ENCODE assay signal across 16 cellular contexts in genomic region chr4:83237591-83237990, GRCh38.
"Had no signal": no experiment of that assay in that cellular context is flagged by ENCODE, and none has a peak within 500 bp of the region (broad histone marks: within the 10 kb centered on the region; RNA-seq: fewer than 3 reads in every experiment).

No MANE protein-coding gene starts in this region.

- H3K9me3 ChIP-seq: gastrocnemius medialis, heart left ventricle, right lobe of liver, suprapubic skin had no signal

- H3K27me3 ChIP-seq: cardiac muscle cell, gastrocnemius medialis, heart left ventricle, right lobe of liver, suprapubic skin had no signal

- DNase-seq: activated CD4-positive, alpha-beta memory T cell treated with anti-CD3 and anti-CD28 coated beads, Interleukin-2, amount 10 ng/mL, durations not matched to agents 7 days and 5 days; activated CD4-positive, alpha-beta T cell treated with anti-CD3 and anti-CD28 coated beads for 4 hours; activated CD8-positive, alpha-beta memory T cell treated with anti-CD3 and anti-CD28 coated beads, Interleukin-2, amount 50 U/mL, for 4 hours; activated gamma-delta T cell; activated T-cell treated with anti-CD3 and anti-CD28 coated beads, Interleukin-2, amount 50 U/mL, for 48 hours; gastrocnemius medialis; heart left ventricle; immature natural killer cell; midbrain; right lobe of liver; stimulated activated naive CD8-positive, alpha-beta T cell treated with anti-CD3 and anti-CD28 coated beads, Interleukin-15, Interleukin-2, amounts not matched to agents 100 U/mL and 50 U/mL, for 24 hours; trophoblast cell had no signal

- H3K4me3 ChIP-seq: cardiac muscle cell, gastrocnemius medialis, heart left ventricle, lung, right lobe of liver, suprapubic skin had no signal

- ATAC-seq: activated naive CD4-positive, alpha-beta T cell treated with anti-CD3 and anti-CD28 coated beads, Interleukin-2, amount 50 U/mL, for 72 hours; gastrocnemius medialis; heart left ventricle; right lobe of liver; stimulated activated naive CD8-positive, alpha-beta T cell treated with anti-CD3 and anti-CD28 coated beads, Interleukin-15, Interleukin-2, amounts not matched to agents 100 U/mL and 50 U/mL, for 24 hours had no signal

- H3K27ac ChIP-seq: cardiac muscle cell, gastrocnemius medialis, heart left ventricle, right lobe of liver, suprapubic skin had no signal

- H3K4me1 ChIP-seq: gastrocnemius medialis, right lobe of liver, suprapubic skin had no signal

- H3K36me3 ChIP-seq: cardiac muscle cell, gastrocnemius medialis, right lobe of liver, suprapubic skin had no signal
